ENCODE assay signal across 1 cellular context in genomic region chr1:13707211-13707610, GRCh38.
TF ChIP-seq lines count a peak whose summit lies in the region.

No MANE protein-coding gene starts in this region.

TF ChIP-seq in IMR-90, 13 proteins besides CTCF, POLR2A, EP300 and RAD21:
- TF ChIP-seq MAZ (IDR thresholded peaks at IDR 0.05; ENCODE audit: borderline replicate concordance, low read depth, low read length): no peak
- peak; percentile 19; the same call in 1 of the 2 replicates for TF ChIP-seq CEBPB (IDR thresholded peaks at IDR 0.05; ENCODE audit: low read depth, low read length)
